ENCODE assay signal across 9 cellular contexts in genomic region chr10:5583525-5584175, GRCh38. TPM values are rescaled to one million over a fixed set of nuclear protein-coding genes. Genes with fewer than 3 reads are reported as not detected.
A peak's percentile ranks its signal among the peaks of the same experiment; 100 is the strongest.
DNase-seq lines count a peak whose midpoint lies in the region; ATAC-seq, FAIRE-seq and TF ChIP-seq lines count a peak whose summit lies in the region.
"Had no signal": no experiment of that assay in that cellular context is flagged by ENCODE, and none has a peak within 500 bp of the region (broad histone marks: within the 10 kb centered on the region; RNA-seq: fewer than 3 reads in every experiment).

No MANE protein-coding gene starts in this region.

- peaks cover 5% of the 10 kb centered on the region for H3K27me3 Mint-ChIP-seq in nephron progenitor cell (ENCODE audit: low read depth, poor library complexity)
- H3K27me3 Mint-ChIP-seq in activated CD4-positive, alpha-beta T cell treated with anti-CD3 and anti-CD28 coated beads for 36 hours: no peaks in the 10 kb centered on the region
- H3K27me3 Mint-ChIP-seq: CD4-positive, alpha-beta T cell had no signal

- POLR2A ChIA-PET in A549 (lab: Yijun Ruan, JAX): interaction anchor here (2.0 kb wide), 1 partner anchor 137 kb away, joined by 7 read pairs; no protein-coding TSS in a partner anchor
- POLR2A ChIA-PET in activated CD4-positive, alpha-beta T cell treated with anti-CD3 and anti-CD28 coated beads for 36 hours (lab: Charles Lee): no interaction called here

- TF ChIP-seq POLR2A in A549 (IDR thresholded peaks at IDR 0.05; ENCODE audit: low read length): no peak

- peak overlapping the region; percentile 76 to 77; a peak in 4 of 6 replicates for H3K27ac ChIP-seq in A549

- no peak for DNase-seq in A549 (ENCODE audit: low read depth in 1 of 2, low spot score in 1 of 2)
- DNase-seq in NCI-H146 (lab: John Stamatoyannopoulos, UW): peak; percentile 94
- DNase-seq in cardiac fibroblast (ENCODE audit: low read depth in 2 of 2): peak; percentile 41 to 45
- DNase-seq in nephron progenitor cell: peak; percentile 57
- no peak for DNase-seq in activated CD8-positive, alpha-beta memory T cell treated with anti-CD3 and anti-CD28 coated beads, Interleukin-2, amount 50 U/mL, for 48 hours
- no peak for DNase-seq in GM13977 (ENCODE audit: low spot score)
- DNase-seq in activated CD4-positive, alpha-beta T cell treated with anti-CD3 and anti-CD28 coated beads for 36 hours: no peak

- H3K9me3 ChIP-seq in A549: peaks cover 10% of the 10 kb centered on the region; the same call in 1 of the 3 replicates

- intact Hi-C loops in activated CD4-positive, alpha-beta T cell treated with anti-CD3 and anti-CD28 coated beads for 36 hours (cut with DNase I, micrococcal nuclease): no loop called here

- H3K4me3 ChIP-seq in A549 (no peak overlapping the region), cardiac fibroblast (replicated peaks in 1 of 2; ENCODE audit: low read depth in 2 of 2, low read length in 2 of 2) (no peak overlapping the region)

- in situ Hi-C loops in GM13977 (cut with MboI; ENCODE audit: low pct_unique_long_range_greater_than_20kb, low sequenced_read_pairs, unreplicated experiment): no loop called here

- TF ChIP-seq EP300 in A549 (IDR thresholded peaks at IDR 0.05): no peak

- peak overlapping the region; percentile 50 for H3K27ac Mint-ChIP-seq in nephron progenitor cell
- no peak overlapping the region for H3K27ac Mint-ChIP-seq in activated CD4-positive, alpha-beta T cell treated with anti-CD3 and anti-CD28 coated beads for 36 hours
- H3K27ac Mint-ChIP-seq: CD4-positive, alpha-beta T cell had no signal

- H3K4me2 ChIP-seq in A549: no peak overlapping the region

- peaks cover 36% of the 10 kb centered on the region for H3K4me1 ChIP-seq in A549

- TF ChIP-seq CTCF in A549 (IDR thresholded peaks at IDR 0.05): no peak
- TF ChIP-seq CTCF in cardiac fibroblast (IDR thresholded peaks at IDR 0.05; ENCODE audit: low read depth, low read length): no peak
- no peak for TF ChIP-seq CTCF in nephron progenitor cell (IDR thresholded peaks at IDR 0.05)
- TF ChIP-seq CTCF in GM13977 (IDR thresholded peaks at IDR 0.05; ENCODE audit: extremely low read depth, insufficient read depth, missing control alignments): no peak

- peaks cover 12% of the 10 kb centered on the region for H3K9me3 Mint-ChIP-seq in nephron progenitor cell
- H3K9me3 Mint-ChIP-seq in activated CD4-positive, alpha-beta T cell treated with anti-CD3 and anti-CD28 coated beads for 36 hours (ENCODE audit: low read depth): no peaks in the 10 kb centered on the region
- H3K9me3 Mint-ChIP-seq: CD4-positive, alpha-beta T cell had no signal

- ATAC-seq in A549: no peak
- ATAC-seq in GM21619 (IDR thresholded peaks at IDR 0.05; ENCODE audit: unreplicated experiment): peak; percentile 49
- no peak for ATAC-seq in activated CD4-positive, alpha-beta T cell treated with anti-CD3 and anti-CD28 coated beads for 36 hours

- H3K36me3 Mint-ChIP-seq in nephron progenitor cell (ENCODE audit: low read depth): peaks cover 4% of the 10 kb centered on the region
- H3K36me3 Mint-ChIP-seq in activated CD4-positive, alpha-beta T cell treated with anti-CD3 and anti-CD28 coated beads for 36 hours (ENCODE audit: low read depth): no peaks in the 10 kb centered on the region

- CTCF ChIA-PET in A549 (lab: Yijun Ruan, JAX): interaction anchor here (1.2 to 5.7 kb wide), 6 partner anchors 12 to 768 kb away, joined by 3 to 36 read pairs (median 6); no protein-coding TSS in a partner anchor
- CTCF ChIA-PET in activated CD4-positive, alpha-beta T cell treated with anti-CD3 and anti-CD28 coated beads for 36 hours (lab: Charles Lee): interaction anchor here (0.7 to 0.9 kb wide), 2 partner anchors 141 to 176 kb away, joined by 3 read pairs; no protein-coding TSS in a partner anchor

- peaks cover 51% of the 10 kb centered on the region for H3K4me1 Mint-ChIP-seq in nephron progenitor cell
- no peaks in the 10 kb centered on the region for H3K4me1 Mint-ChIP-seq in activated CD4-positive, alpha-beta T cell treated with anti-CD3 and anti-CD28 coated beads for 36 hours

- no peak for FAIRE-seq in A549 (lab: Jason Lieb, UNC)

- no peak for TF ChIP-seq RAD21 in A549 (conservative IDR thresholded peaks at IDR 0.05 in 1 of 2, IDR thresholded peaks at IDR 0.05 in 1 of 2)

- 92% methylated on average over 18 of the region's 18 CpGs for WGBS in A549 (ENCODE audit: missing lambda C conversion rate)

- peak overlapping the region; percentile 8 for H3K4me3 Mint-ChIP-seq in nephron progenitor cell
- H3K4me3 Mint-ChIP-seq in activated CD4-positive, alpha-beta T cell treated with anti-CD3 and anti-CD28 coated beads for 36 hours: no peak overlapping the region
- H3K4me3 Mint-ChIP-seq: CD4-positive, alpha-beta T cell had no signal

TF ChIP-seq in A549, 52 proteins besides CTCF, POLR2A, EP300 and RAD21:
- TF ChIP-seq REST (IDR thresholded peaks at IDR 0.05): no peak
- no peak for TF ChIP-seq SMC3 (IDR thresholded peaks at IDR 0.05)
- TF ChIP-seq MAX (IDR thresholded peaks at IDR 0.05): no peak
- TF ChIP-seq JUN (IDR thresholded peaks at IDR 0.05): no peak
- no peak for TF ChIP-seq MAZ (IDR thresholded peaks at IDR 0.05; ENCODE audit: borderline replicate concordance, low read depth, low read length)
- no peak for TF ChIP-seq NFE2L2 (conservative IDR thresholded peaks at IDR 0.05; ENCODE audit: low read length)
- no peak for TF ChIP-seq HEYL (CRISPR knock-in tag; IDR thresholded peaks at IDR 0.05)
- TF ChIP-seq ZSCAN20 (CRISPR knock-in tag; IDR thresholded peaks at IDR 0.05): no peak
- TF ChIP-seq CHD2 (IDR thresholded peaks at IDR 0.05; ENCODE audit: low read length, partially characterized antibody): no peak
- no peak for TF ChIP-seq RFX5 (IDR thresholded peaks at IDR 0.05)

RNA-seq across cellular contexts. Expression of gene CALML3, which starts 58.9 kb away (rescaled TPM):
- polyA plus RNA-seq in A549 (2011; rRNA removed) (not detected in 2 replicates), A549 (2017; fragmentation: RNase III; extraction: RNeasy Plus Mini Kit Qiagen cat#74134 plus additional on column Dnase treatment) (not detected in 3 replicates)
- polyA plus RNA-seq in A549 (2012; cell fraction: cytosol; rRNA removed): 0.01 TPM in 1 of 2 replicates, not detected in the other
- not detected in 2 replicates for polyA plus RNA-seq in A549 (2012; cell fraction: nucleus; rRNA removed)
- not detected in 2 replicates for polyA minus RNA-seq in A549 (2011; rRNA and poly(A)+ RNA removed)
- not detected for total RNA-seq in activated CD4-positive, alpha-beta T cell treated with anti-CD3 and anti-CD28 coated beads for 36 hours
- total RNA-seq: CD4-positive, alpha-beta T cell had no signal

Comparison
In these comparisons a context has a peak if more than half of its experiments do, and no peak if none do; other contexts are left out.
1. DNase-seq: peak in NCI-H146 (single experiment), cardiac fibroblast (2 of 2) and nephron progenitor cell (single experiment); none in A549 (0 of 2), activated CD8-positive, alpha-beta memory T cell treated with anti-CD3 and anti-CD28 coated beads, Interleukin-2, amount 50 U/mL, for 48 hours (single experiment), GM13977 (single experiment) and activated CD4-positive, alpha-beta T cell treated with anti-CD3 and anti-CD28 coated beads for 36 hours (single experiment).